ENCODE assay signal across 1 cellular context in the genomic region with DNA sequence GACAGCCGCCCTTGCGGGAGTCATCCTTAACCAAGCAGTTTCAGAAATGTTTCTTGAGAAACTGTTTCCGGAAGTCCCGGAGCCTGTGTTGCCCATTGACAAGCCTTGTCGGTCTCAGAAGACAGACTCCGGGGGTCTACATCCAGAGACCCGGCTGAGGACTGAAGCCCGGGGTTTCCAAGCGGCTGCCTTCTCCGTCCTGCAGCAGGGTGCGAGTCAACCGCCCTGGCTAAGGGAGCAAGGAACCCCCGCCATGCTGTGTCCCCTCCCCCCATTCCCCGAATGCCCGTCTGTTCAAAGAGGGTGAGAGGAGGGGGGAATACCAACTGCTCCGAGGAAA.
TF ChIP-seq lines count a peak whose summit lies in the region.

No MANE protein-coding gene starts in this region.

TF ChIP-seq in GM23338, 12 proteins besides CTCF, POLR2A, EP300 and RAD21 (continued from another document):
- TF ChIP-seq, protein P1, sequence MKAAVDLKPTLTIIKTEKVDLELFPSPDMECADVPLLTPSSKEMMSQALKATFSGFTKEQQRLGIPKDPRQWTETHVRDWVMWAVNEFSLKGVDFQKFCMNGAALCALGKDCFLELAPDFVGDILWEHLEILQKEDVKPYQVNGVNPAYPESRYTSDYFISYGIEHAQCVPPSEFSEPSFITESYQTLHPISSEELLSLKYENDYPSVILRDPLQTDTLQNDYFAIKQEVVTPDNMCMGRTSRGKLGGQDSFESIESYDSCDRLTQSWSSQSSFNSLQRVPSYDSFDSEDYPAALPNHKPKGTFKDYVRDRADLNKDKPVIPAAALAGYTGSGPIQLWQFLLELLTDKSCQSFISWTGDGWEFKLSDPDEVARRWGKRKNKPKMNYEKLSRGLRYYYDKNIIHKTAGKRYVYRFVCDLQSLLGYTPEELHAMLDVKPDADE (IDR thresholded peaks at IDR 0.05), result no peak
- TF ChIP-seq ZNF331 (CRISPR knock-in tag; IDR thresholded peaks at IDR 0.05; ENCODE audit: low read depth) (no peak), STAT1 (IDR thresholded peaks at IDR 0.05; ENCODE audit: unreplicated experiment) (no peak), CREB1 (CRISPR knock-in tag; IDR thresholded peaks at IDR 0.05; ENCODE audit: low read depth) (no peak), EZH2phosphoT487 (IDR thresholded peaks at IDR 0.05; ENCODE audit: unreplicated experiment) (no peak), JUNB (IDR thresholded peaks at IDR 0.05; ENCODE audit: unreplicated experiment) (no peak)
